ENCODE assay signal across 25 cellular contexts in the genomic region with DNA sequence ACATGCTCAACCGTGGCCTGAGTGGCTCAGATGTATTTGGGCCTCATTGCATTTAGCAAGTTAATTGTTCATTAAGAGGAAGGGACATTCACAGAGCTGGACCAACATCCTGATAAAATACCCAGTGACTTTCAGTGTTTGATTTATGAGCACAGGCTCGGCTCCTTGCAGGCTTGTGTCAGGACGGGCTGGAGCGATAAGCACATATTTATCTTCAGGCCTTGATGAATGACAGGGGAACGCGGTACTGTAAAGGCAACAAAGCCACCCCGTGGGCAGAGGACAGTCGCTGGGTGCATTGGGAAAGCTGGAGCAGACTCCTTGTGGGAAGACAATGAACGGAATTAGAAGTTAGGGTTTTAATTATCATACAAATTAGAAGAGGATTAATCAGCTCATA.
"Had no signal": no experiment of that assay in that cellular context is flagged by ENCODE, and none has a peak within 500 bp of the region (broad histone marks: within the 10 kb centered on the region; RNA-seq: fewer than 3 reads in every experiment).

No MANE protein-coding gene starts in this region.

- H3K27me3 ChIP-seq: hepatocyte, neutrophil, ovary, suprapubic skin, upper lobe of right lung had no signal

- ATAC-seq: left lobe of liver; lower lobe of right lung; naive thymus-derived CD8-positive, alpha-beta T cell; right cardiac atrium; sciatic nerve; upper lobe of right lung had no signal

- DNase-seq: islet precursor cell; lower lobe of right lung; mammary epithelial cell; mesenchymal stem cell; naive thymus-derived CD8-positive, alpha-beta T cell; ovary; retina; right cardiac atrium; stimulated activated CD4-positive, alpha-beta T cell treated with anti-CD3 and anti-CD28 coated beads, Interleukin-12 subunit alpha, Interleukin-12 subunit beta, amount 100 ng/mL, for 4 hours; stimulated activated CD4-positive, alpha-beta T cell treated with anti-CD3 and anti-CD28 coated beads, Interleukin-15, amount 100 ng/mL, for 24 hours; stimulated activated CD4-positive, alpha-beta T cell treated with anti-CD3 and anti-CD28 coated beads, Interleukin-2, amount 100 ng/mL, for 24 hours; stimulated activated CD4-positive, alpha-beta T cell treated with anti-CD3 and anti-CD28 coated beads, Interleukin-4, amount 100 ng/mL, for 1 hour; stimulated activated naive CD4-positive, alpha-beta T cell; tibial artery; trophoblast cell; upper lobe of right lung had no signal

- H3K79me2 ChIP-seq: hepatocyte had no signal

- H3K27ac ChIP-seq: hepatocyte, lower lobe of right lung, neutrophil, ovary, prostate gland, skin epidermis, suprapubic skin, thoracic aorta, tibial artery, upper lobe of right lung had no signal

- H3K36me3 ChIP-seq: lower lobe of right lung, neutrophil, ovary, prostate gland, suprapubic skin, thoracic aorta, tibial artery, upper lobe of right lung had no signal

- H3K9me3 ChIP-seq: lower lobe of right lung, neutrophil, ovary, prostate gland, suprapubic skin, thoracic aorta, tibial artery, upper lobe of right lung had no signal

- H3K4me1 ChIP-seq: lower lobe of right lung, prostate gland, suprapubic skin, tibial artery, upper lobe of right lung had no signal

- H2AFZ ChIP-seq: hepatocyte had no signal

- H3K4me3 ChIP-seq: hepatocyte, lower lobe of right lung, ovary, prostate gland, skin epidermis, suprapubic skin, thoracic aorta, tibial artery, upper lobe of right lung had no signal

- H3K4me2 ChIP-seq: hepatocyte had no signal

- FAIRE-seq: urothelium cell line had no signal
